Comparison of ENCODE assay signal across 1 cellular context in the genomic region with DNA sequence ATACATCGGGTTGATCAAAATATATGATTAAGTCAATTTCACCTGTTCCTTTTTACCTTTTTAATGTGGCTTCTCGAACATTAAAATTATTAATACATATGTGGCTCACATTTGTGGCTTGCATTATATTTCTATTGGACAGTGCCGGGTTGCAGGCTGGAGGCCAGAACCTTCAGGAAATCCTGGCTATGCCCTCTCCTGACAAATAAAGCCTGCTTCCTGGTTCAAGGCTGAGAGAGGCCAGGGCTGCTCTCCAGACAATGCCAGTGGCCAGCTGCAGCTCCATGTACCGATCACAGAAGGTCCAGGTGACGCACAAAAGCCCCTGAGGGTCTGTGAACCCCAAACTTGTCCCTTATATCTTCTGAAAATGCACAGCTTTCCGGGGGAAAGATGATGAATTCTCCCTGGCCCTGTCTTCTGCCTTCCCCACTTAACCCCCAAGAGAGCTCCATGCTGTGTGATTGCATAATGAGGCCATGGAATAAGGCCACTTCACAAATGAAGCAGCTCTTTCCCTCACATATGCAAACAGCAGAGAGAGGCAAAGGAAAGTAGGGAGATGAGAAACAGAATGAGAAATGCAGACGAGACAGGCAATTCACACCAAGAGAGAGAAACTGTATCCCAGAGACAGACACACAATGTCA.
TF ChIP-seq lines count a peak whose summit lies in the region.

No MANE protein-coding gene starts in this region.

TF ChIP-seq in HepG2, 621 proteins besides CTCF, POLR2A, EP300 and RAD21 (continued from another document):
- TF ChIP-seq, protein P1, sequence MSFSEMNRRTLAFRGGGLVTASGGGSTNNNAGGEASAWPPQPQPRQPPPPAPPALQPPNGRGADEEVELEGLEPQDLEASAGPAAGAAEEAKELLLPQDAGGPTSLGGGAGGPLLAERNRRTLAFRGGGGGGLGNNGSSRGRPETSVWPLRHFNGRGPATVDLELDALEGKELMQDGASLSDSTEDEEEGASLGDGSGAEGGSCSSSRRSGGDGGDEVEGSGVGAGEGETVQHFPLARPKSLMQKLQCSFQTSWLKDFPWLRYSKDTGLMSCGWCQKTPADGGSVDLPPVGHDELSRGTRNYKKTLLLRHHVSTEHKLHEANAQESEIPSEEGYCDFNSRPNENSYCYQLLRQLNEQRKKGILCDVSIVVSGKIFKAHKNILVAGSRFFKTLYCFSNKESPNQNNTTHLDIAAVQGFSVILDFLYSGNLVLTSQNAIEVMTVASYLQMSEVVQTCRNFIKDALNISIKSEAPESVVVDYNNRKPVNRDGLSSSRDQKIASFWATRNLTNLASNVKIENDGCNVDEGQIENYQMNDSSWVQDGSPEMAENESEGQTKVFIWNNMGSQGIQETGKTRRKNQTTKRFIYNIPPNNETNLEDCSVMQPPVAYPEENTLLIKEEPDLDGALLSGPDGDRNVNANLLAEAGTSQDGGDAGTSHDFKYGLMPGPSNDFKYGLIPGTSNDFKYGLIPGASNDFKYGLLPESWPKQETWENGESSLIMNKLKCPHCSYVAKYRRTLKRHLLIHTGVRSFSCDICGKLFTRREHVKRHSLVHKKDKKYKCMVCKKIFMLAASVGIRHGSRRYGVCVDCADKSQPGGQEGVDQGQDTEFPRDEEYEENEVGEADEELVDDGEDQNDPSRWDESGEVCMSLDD (CRISPR knock-in tag; IDR thresholded peaks at IDR 0.05; ENCODE audit: borderline replicate concordance), result no peak
